In the genomic region with DNA sequence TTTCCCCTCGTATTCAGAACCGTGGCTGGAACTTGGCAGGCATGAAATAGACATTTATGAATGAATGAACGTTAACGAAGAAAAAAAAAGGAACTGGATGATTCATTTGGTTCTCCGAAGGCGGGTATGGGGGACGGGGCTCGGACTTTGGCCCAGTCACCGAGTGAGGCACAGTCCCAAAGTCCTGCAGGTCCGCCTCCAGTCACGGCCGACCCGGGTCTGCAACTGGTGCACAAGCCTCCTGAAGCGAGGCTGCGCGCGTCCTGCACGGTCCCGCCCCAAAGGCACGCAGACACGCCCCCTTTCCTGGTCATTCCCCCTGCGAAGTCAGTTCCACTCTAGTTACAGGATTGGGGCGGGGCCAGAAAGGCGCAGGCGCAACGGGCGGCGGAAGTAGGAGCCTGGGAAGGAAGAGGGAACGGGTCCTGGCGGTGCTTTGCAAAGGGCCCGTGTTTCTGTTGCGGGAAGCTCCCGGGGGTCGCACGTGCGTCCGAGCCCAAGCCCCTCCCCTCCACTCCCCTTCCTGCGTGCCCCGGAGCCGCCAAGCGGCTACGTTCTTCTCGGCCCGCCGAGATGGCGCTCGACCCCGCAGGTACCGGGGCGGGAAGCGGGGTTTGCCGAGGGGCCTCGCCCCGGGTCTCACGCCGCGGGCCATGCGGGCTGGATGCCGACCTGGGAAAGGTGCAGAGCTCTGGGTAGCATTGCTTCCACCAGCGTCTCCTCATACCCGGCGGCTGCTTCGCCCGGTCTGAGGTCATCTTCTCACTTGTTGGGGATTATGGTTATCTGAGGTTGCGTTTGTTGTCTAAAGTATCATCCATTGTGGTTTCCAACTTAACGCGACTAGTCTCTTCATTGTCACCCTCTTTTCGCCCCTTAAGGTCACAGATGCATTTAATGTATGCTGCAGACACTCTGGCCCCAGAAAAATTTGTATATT, we compare ENCODE assay signal across 8 cellular contexts. TPM values are rescaled to one million over a fixed set of nuclear protein-coding genes. Genes with fewer than 3 reads are reported as not detected.
DNase-seq lines count a peak whose midpoint lies in the region; ATAC-seq, FAIRE-seq and TF ChIP-seq lines count a peak whose summit lies in the region.

A gene with protein sequence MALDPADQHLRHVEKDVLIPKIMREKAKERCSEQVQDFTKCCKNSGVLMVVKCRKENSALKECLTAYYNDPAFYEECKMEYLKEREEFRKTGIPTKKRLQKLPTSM (plus strand): TSS at position 399 of the 940 bp plus-strand sequence. CDS start 175 bp downstream, at position 574.

- H3K4me3 Mint-ChIP-seq in T-cell = peak within 1 kb of the TSS; percentile 87 to 94 (median 93)
- peak within 1 kb of the TSS; percentile 95 for H3K4me3 Mint-ChIP-seq in type B pancreatic cell

- TF ChIP-seq POLR2A in GM12891 (IDR thresholded peaks at IDR 0.05; ENCODE audit: low read depth, low read length) = peak; percentile 87

- TF ChIP-seq CTCF in type B pancreatic cell (conservative IDR thresholded peaks at IDR 0.05) = no peak

- no peaks in the 10 kb centered on the region for H3K27me3 Mint-ChIP-seq in T-cell
- H3K27me3 Mint-ChIP-seq in type B pancreatic cell = no peaks in the 10 kb centered on the region

- peak; percentile 98 for ATAC-seq in HG02840 (IDR thresholded peaks at IDR 0.05; ENCODE audit: low FRiP score, unreplicated experiment)
- ATAC-seq in T-cell (replicated peaks in 1 of 4) = peak; percentile 93 to 97 (median 94)

- intact Hi-C loops in cardiac septum (cut with DNase I) = loop anchor here (5.0 kb wide), 1 partner anchor 106 kb away; a partner anchor contains a TSS

- peak within 1 kb of the TSS; percentile 85 to 93 for H3K27ac Mint-ChIP-seq in T-cell
- peak within 1 kb of the TSS; percentile 91 for H3K27ac Mint-ChIP-seq in type B pancreatic cell

- H3K4me1 Mint-ChIP-seq in T-cell (peaks cover 57 to 69% (median 60%) of the 10 kb centered on the region in 3 donors), type B pancreatic cell (ENCODE audit: unreplicated experiment) (peaks cover 35% of the 10 kb centered on the region)

- WGBS in adipose tissue, 3 donors = 0 to 1% (median 0%) methylated on average over 66 to 68 of the region's 68 CpGs

- CTCF ChIA-PET in T-cell (lab: Charles Lee) = interaction anchor here (0.6 kb wide), 2 partner anchors 12 to 509 kb away, joined by 3 read pairs; no protein-coding TSS in a partner anchor

- POLR2A ChIA-PET in T-cell (lab: Charles Lee) = no interaction called here

- peak within 1 kb of the TSS; percentile 80 for H3K27ac ChIP-seq in adipose tissue (ENCODE audit: low read depth, low read length)

- FAIRE-seq in GM12891 (lab: Jason Lieb, UNC) = peak; percentile 97

- peak; percentile 68 for DNase-seq in GM12891 (ENCODE audit: insufficient read length, low spot score)
- DNase-seq in NCI-H1436 treated with DMSO at 0.1 percent for 48 hours (lab: John Stamatoyannopoulos, UW) = peak; percentile 56
- DNase-seq in T-cell = peak; percentile 67 to 91 (median 79)
- peak; percentile 99 for DNase-seq in cardiac septum (ENCODE audit: low spot score)
- DNase-seq in pons (ENCODE audit: low spot score) = peak; percentile 96
- DNase-seq in type B pancreatic cell (ENCODE audit: extremely low spot score, unreplicated experiment) = peak; percentile 95

- H3K36me3 Mint-ChIP-seq in T-cell (no peaks in the 10 kb centered on the region), type B pancreatic cell (peaks cover 18% of the 10 kb centered on the region)

- H3K9me3 Mint-ChIP-seq in T-cell (no peaks in the 10 kb centered on the region), type B pancreatic cell (peaks cover 9% of the 10 kb centered on the region)

TF ChIP-seq in GM12891, 5 proteins besides CTCF, POLR2A, EP300 and RAD21:
- TF ChIP-seq POU2F2 (IDR thresholded peaks at IDR 0.05; ENCODE audit: low read depth, low read length) (peak; percentile 45; the same call in 1 of the 2 replicates), TAF1 (IDR thresholded peaks at IDR 0.05; ENCODE audit: low read depth, low read length) (peak; percentile 73), SPI1 (IDR thresholded peaks at IDR 0.05; ENCODE audit: low read depth, low read length) (peak; percentile 88), POLR2AphosphoS5 (IDR thresholded peaks at IDR 0.05; ENCODE audit: low read depth, low read length) (peak; percentile 69; the same call in 1 of the 2 replicates), PAX5 (IDR thresholded peaks at IDR 0.05; ENCODE audit: insufficient read depth, low read length, severe bottlenecking) (no peak)

RNA-seq across cellular contexts. Expression of the gene that starts here (rescaled TPM):
- polyA plus RNA-seq in GM12891 (2012; ENCODE audit: low read depth, missing spikeins) = 43.7 TPM
- total RNA-seq in T-cell = 10 to 100 TPM; 11.1 to 45.3 (median 18.8) TPM
- polyA plus RNA-seq in adipose tissue = 10 to 100 TPM; 22.2 to 44.8 (median 35.5) TPM
- 22.3 TPM for total RNA-seq in cardiac septum
- 15.7 and 18.2 TPM in 2 replicates for total RNA-seq in type B pancreatic cell (ENCODE audit: low replicate concordance)

Comparison
In these comparisons a context has a peak if more than half of its experiments do, and no peak if none do; other contexts are left out.
1. Peak in every context shown above with its lines: DNase-seq, ATAC-seq and H3K27ac ChIP-seq.